In genomic region chr5:173895766-173896165, GRCh38 we compare ENCODE assay signal across 1 cellular context.
TF ChIP-seq lines count a peak whose summit lies in the region.

No MANE protein-coding gene starts in this region.

TF ChIP-seq in HepG2, 621 proteins besides CTCF, POLR2A, EP300 and RAD21:
- TF ChIP-seq HHEX (CRISPR knock-in tag; IDR thresholded peaks at IDR 0.05) (no peak), ZNF740 (CRISPR knock-in tag; IDR thresholded peaks at IDR 0.05) (no peak), CHD2 (IDR thresholded peaks at IDR 0.05; ENCODE audit: low read depth, low read length) (no peak), PBX3 (CRISPR knock-in tag; IDR thresholded peaks at IDR 0.05; ENCODE audit: borderline replicate concordance) (no peak)
